43 cellular contexts compared by ENCODE assay signal in the genomic region with DNA sequence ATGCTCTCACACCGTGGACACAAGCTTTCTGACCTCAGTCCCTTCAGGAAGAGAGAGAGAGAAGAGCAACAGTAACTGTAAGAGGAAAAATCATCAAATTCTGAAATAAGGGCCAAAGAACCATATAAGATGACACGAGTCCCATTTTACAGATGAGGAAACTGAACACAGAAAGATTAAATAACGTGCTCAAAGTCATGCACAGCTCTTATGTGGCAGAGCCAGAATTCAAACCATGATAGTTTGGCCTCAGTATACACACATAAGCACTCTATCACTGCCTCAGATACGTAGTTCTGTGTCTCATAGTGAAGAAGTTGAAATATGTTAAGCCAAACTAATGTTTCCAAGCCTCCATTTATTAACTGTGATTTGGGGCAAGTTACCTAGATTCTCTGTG. TPM values are rescaled to one million over a fixed set of nuclear protein-coding genes. Genes with fewer than 3 reads are reported as not detected.
"Had no signal": no experiment of that assay in that cellular context is flagged by ENCODE, and none has a peak within 500 bp of the region (broad histone marks: within the 10 kb centered on the region; RNA-seq: fewer than 3 reads in every experiment).

No MANE protein-coding gene starts in this region.

- H3K4me3 Mint-ChIP-seq: activated naive CD4-positive, alpha-beta T cell treated with anti-CD3 and anti-CD28 coated beads for 36 hours; activated naive CD4-positive, alpha-beta T cell treated with anti-CD3 and anti-CD28 coated beads, Interleukin-2, amount 10 ng/mL, durations not matched to agents 7 days and 5 days; activated naive CD4-positive, alpha-beta T cell treated with anti-CD3 and anti-CD28 coated beads, Interleukin-2, amount 50 U/mL, for 24 hours; activated naive CD8-positive, alpha-beta T cell; activated naive CD8-positive, alpha-beta T cell treated with anti-CD3 and anti-CD28 coated beads for 36 hours; activated naive CD8-positive, alpha-beta T cell treated with anti-CD3 and anti-CD28 coated beads, Interleukin-2, amount 10 ng/mL, durations not matched to agents 7 days and 5 days; activated naive CD8-positive, alpha-beta T cell treated with anti-CD3 and anti-CD28 coated beads, Interleukin-2, amount 50 U/mL, for 24 hours; activated T-cell treated with anti-CD3 and anti-CD28 coated beads, Interleukin-2, amount 50 U/mL, for 24 hours; activated T-cell treated with anti-CD3 and anti-CD28 coated beads, Interleukin-2, amount 50 U/mL, for 4 hours; activated T-cell treated with anti-CD3 and anti-CD28 coated beads, Interleukin-2, amount 50 U/mL, for 72 hours; activated T-helper 1 cell treated with anti-CD3 and anti-CD28 coated beads, Interleukin-12 subunit alpha, Interleukin-12 subunit beta, Interleukin-2, Interleukin-4 antibody, amounts not matched to agents 30 ng/mL and 10 ng/mL and 1 ng/mL, durations not matched to agents 14 hours and 24 hours and 36 hours; activated T-helper 17 cell treated with anti-CD3 and anti-CD28 coated beads, Interleukin-2, amount 50 U/mL, for 72 hours; brain; central memory CD8-positive, alpha-beta T cell had no signal

- ATAC-seq: activated naive CD4-positive, alpha-beta T cell treated with anti-CD3 and anti-CD28 coated beads, Interleukin-2, amount 50 U/mL, for 72 hours; activated naive CD8-positive, alpha-beta T cell treated with anti-CD3 and anti-CD28 coated beads, Interleukin-2, amount 50 U/mL, for 24 hours; activated T-cell treated with anti-CD3 and anti-CD28 coated beads, Interleukin-2, amount 50 U/mL, for 4 hours; activated T-cell treated with anti-CD3 and anti-CD28 coated beads, Interleukin-2, amount 50 U/mL, for 72 hours; body of pancreas had no signal

- FAIRE-seq: astrocyte, bronchial epithelial cell had no signal

- DNase-seq: activated effector memory CD4-positive, alpha-beta T cell treated with anti-CD3 and anti-CD28 coated beads, Interleukin-2, amount 50 U/mL, for 16 hours; activated effector memory CD4-positive, alpha-beta T cell treated with Interleukin-2 at 50 U/mL for 16 hours; activated gamma-delta T cell; activated gamma-delta T cell treated with Interleukin-2 at 50 U/mL for 16 hours; activated naive CD4-positive, alpha-beta T cell; activated naive CD4-positive, alpha-beta T cell treated with anti-CD3 and anti-CD28 coated beads for 36 hours; activated naive CD4-positive, alpha-beta T cell treated with anti-CD3 and anti-CD28 coated beads, Interleukin-2, amount 10 ng/mL, durations not matched to agents 7 days and 5 days; activated naive CD4-positive, alpha-beta T cell treated with anti-CD3 and anti-CD28 coated beads, Interleukin-2, amount 50 U/mL, for 16 hours; activated naive CD4-positive, alpha-beta T cell treated with Interleukin-2 at 50 U/mL for 16 hours; activated naive CD8-positive, alpha-beta T cell treated with anti-CD3 and anti-CD28 coated beads for 36 hours; activated naive CD8-positive, alpha-beta T cell treated with anti-CD3 and anti-CD28 coated beads, Interleukin-2, amount 10 ng/mL, durations not matched to agents 7 days and 5 days; activated naive CD8-positive, alpha-beta T cell treated with anti-CD3 and anti-CD28 coated beads, Interleukin-2, amount 50 U/mL, for 24 hours; activated T-cell treated with anti-CD3 and anti-CD28 coated beads, Interleukin-2, amount 50 U/mL, for 24 hours; activated T-cell treated with anti-CD3 and anti-CD28 coated beads, Interleukin-2, amount 50 U/mL, for 4 hours; activated T-cell treated with anti-CD3 and anti-CD28 coated beads, Interleukin-2, amount 50 U/mL, for 48 hours; activated T-cell treated with anti-CD3 and anti-CD28 coated beads, Interleukin-2, amount 50 U/mL, for 72 hours; adrenal gland; amniotic stem cell; amygdala; anterior cingulate cortex; aorta; body of pancreas; brain microvascular endothelial cell; caudate nucleus; central memory CD4-positive, alpha-beta T cell; cerebellar nuclear complex had no signal

- H3K27ac ChIP-seq: adrenal gland, ascending aorta, body of pancreas, brain microvascular endothelial cell, breast epithelium, cardiac muscle cell had no signal

- H3K4me1 Mint-ChIP-seq: activated naive CD4-positive, alpha-beta T cell treated with anti-CD3 and anti-CD28 coated beads, Interleukin-2, amount 10 ng/mL, durations not matched to agents 7 days and 5 days; activated naive CD4-positive, alpha-beta T cell treated with anti-CD3 and anti-CD28 coated beads, Interleukin-2, amount 50 U/mL, for 24 hours; activated naive CD8-positive, alpha-beta T cell treated with anti-CD3 and anti-CD28 coated beads, Interleukin-2, amount 10 ng/mL, durations not matched to agents 7 days and 5 days; activated T-helper 17 cell treated with anti-CD3 and anti-CD28 coated beads, Interleukin-2, amount 50 U/mL, for 72 hours; brain; central memory CD8-positive, alpha-beta T cell had no signal

- H3K4me3 ChIP-seq: adrenal gland, ascending aorta, body of pancreas, breast epithelium, cardiac muscle cell had no signal

- H3K27me3 ChIP-seq: adrenal gland, ascending aorta, body of pancreas, brain microvascular endothelial cell, breast epithelium had no signal

- H3K27ac Mint-ChIP-seq: activated naive CD4-positive, alpha-beta T cell treated with anti-CD3 and anti-CD28 coated beads for 36 hours; activated naive CD4-positive, alpha-beta T cell treated with anti-CD3 and anti-CD28 coated beads, Interleukin-2, amount 10 ng/mL, durations not matched to agents 7 days and 5 days; activated naive CD4-positive, alpha-beta T cell treated with anti-CD3 and anti-CD28 coated beads, Interleukin-2, amount 50 U/mL, for 24 hours; activated naive CD4-positive, alpha-beta T cell treated with anti-CD3 and anti-CD28 coated beads, Interleukin-2, amount 50 U/mL, for 72 hours; activated naive CD8-positive, alpha-beta T cell; activated naive CD8-positive, alpha-beta T cell treated with anti-CD3 and anti-CD28 coated beads for 36 hours; activated naive CD8-positive, alpha-beta T cell treated with anti-CD3 and anti-CD28 coated beads, Interleukin-2, amount 10 ng/mL, durations not matched to agents 7 days and 5 days; activated naive CD8-positive, alpha-beta T cell treated with anti-CD3 and anti-CD28 coated beads, Interleukin-2, amount 50 U/mL, for 24 hours; activated T-cell treated with anti-CD3 and anti-CD28 coated beads, Interleukin-2, amount 50 U/mL, for 24 hours; activated T-cell treated with anti-CD3 and anti-CD28 coated beads, Interleukin-2, amount 50 U/mL, for 72 hours; activated T-helper 1 cell treated with anti-CD3 and anti-CD28 coated beads, Interleukin-12 subunit alpha, Interleukin-12 subunit beta, Interleukin-2, Interleukin-4 antibody, amounts not matched to agents 30 ng/mL and 10 ng/mL and 1 ng/mL, durations not matched to agents 14 hours and 24 hours and 36 hours; activated T-helper 17 cell treated with anti-CD3 and anti-CD28 coated beads, Interleukin-2, amount 50 U/mL, for 72 hours; activated T-helper 2 cell treated with anti-CD3 and anti-CD28 coated beads, Interferon-gamma antibody, Interleukin-2, Interleukin-4, amounts not matched to agents 10 μg/mL and 5 μg/mL and 100 μg/mL, durations not matched to agents 14 hours and 24 hours and 36 hours; brain had no signal

- H3K36me3 ChIP-seq: adrenal gland, ascending aorta, brain microvascular endothelial cell, breast epithelium, cardiac muscle cell had no signal

- H3K4me1 ChIP-seq: adrenal gland, ascending aorta, body of pancreas, breast epithelium had no signal

- H3K9me3 Mint-ChIP-seq: activated naive CD4-positive, alpha-beta T cell treated with anti-CD3 and anti-CD28 coated beads for 36 hours; activated naive CD4-positive, alpha-beta T cell treated with anti-CD3 and anti-CD28 coated beads, Interleukin-2, amount 10 ng/mL, durations not matched to agents 7 days and 5 days; activated naive CD4-positive, alpha-beta T cell treated with anti-CD3 and anti-CD28 coated beads, Interleukin-2, amount 50 U/mL, for 24 hours; activated naive CD4-positive, alpha-beta T cell treated with anti-CD3 and anti-CD28 coated beads, Interleukin-2, amount 50 U/mL, for 72 hours; activated naive CD8-positive, alpha-beta T cell treated with anti-CD3 and anti-CD28 coated beads for 36 hours; activated naive CD8-positive, alpha-beta T cell treated with anti-CD3 and anti-CD28 coated beads, Interleukin-2, amount 10 ng/mL, durations not matched to agents 7 days and 5 days; activated naive CD8-positive, alpha-beta T cell treated with anti-CD3 and anti-CD28 coated beads, Interleukin-2, amount 50 U/mL, for 24 hours; activated T-cell treated with anti-CD3 and anti-CD28 coated beads, Interleukin-2, amount 50 U/mL, for 24 hours; activated T-cell treated with anti-CD3 and anti-CD28 coated beads, Interleukin-2, amount 50 U/mL, for 4 hours; activated T-cell treated with anti-CD3 and anti-CD28 coated beads, Interleukin-2, amount 50 U/mL, for 72 hours; activated T-helper 1 cell treated with anti-CD3 and anti-CD28 coated beads, Interleukin-12 subunit alpha, Interleukin-12 subunit beta, Interleukin-2, Interleukin-4 antibody, amounts not matched to agents 30 ng/mL and 10 ng/mL and 1 ng/mL, durations not matched to agents 14 hours and 24 hours and 36 hours; activated T-helper 17 cell treated with anti-CD3 and anti-CD28 coated beads, Interleukin-2, amount 50 U/mL, for 72 hours; activated T-helper 2 cell treated with anti-CD3 and anti-CD28 coated beads, Interferon-gamma antibody, Interleukin-2, Interleukin-4, amounts not matched to agents 10 μg/mL and 5 μg/mL and 100 μg/mL, durations not matched to agents 14 hours and 24 hours and 36 hours; brain; central memory CD8-positive, alpha-beta T cell had no signal

- H3K9me3 ChIP-seq: adrenal gland, ascending aorta, body of pancreas, breast epithelium had no signal

- H3K27me3 Mint-ChIP-seq: activated naive CD4-positive, alpha-beta T cell treated with anti-CD3 and anti-CD28 coated beads, Interleukin-2, amount 10 ng/mL, durations not matched to agents 7 days and 5 days; activated naive CD8-positive, alpha-beta T cell treated with anti-CD3 and anti-CD28 coated beads for 36 hours; central memory CD8-positive, alpha-beta T cell had no signal

- H3K36me3 Mint-ChIP-seq: activated naive CD4-positive, alpha-beta T cell treated with anti-CD3 and anti-CD28 coated beads, Interleukin-2, amount 10 ng/mL, durations not matched to agents 7 days and 5 days; activated naive CD4-positive, alpha-beta T cell treated with anti-CD3 and anti-CD28 coated beads, Interleukin-2, amount 50 U/mL, for 24 hours; activated naive CD4-positive, alpha-beta T cell treated with anti-CD3 and anti-CD28 coated beads, Interleukin-2, amount 50 U/mL, for 72 hours; activated naive CD8-positive, alpha-beta T cell; activated naive CD8-positive, alpha-beta T cell treated with anti-CD3 and anti-CD28 coated beads for 36 hours; activated naive CD8-positive, alpha-beta T cell treated with anti-CD3 and anti-CD28 coated beads, Interleukin-2, amount 10 ng/mL, durations not matched to agents 7 days and 5 days; brain had no signal

RNA-seq across cellular contexts. Expression of gene ZNF19, which starts 1.9 kb away (rescaled TPM):
- total RNA-seq: ascending aorta had no signal

RNA-seq across cellular contexts. Expression of gene CHST4, which starts 35.2 kb away (rescaled TPM):
- total RNA-seq: activated naive CD4-positive, alpha-beta T cell treated with anti-CD3 and anti-CD28 coated beads for 36 hours; activated naive CD4-positive, alpha-beta T cell treated with anti-CD3 and anti-CD28 coated beads, Interleukin-2, amount 50 U/mL, for 72 hours; activated naive CD8-positive, alpha-beta T cell treated with anti-CD3 and anti-CD28 coated beads, Interleukin-2, amount 10 ng/mL, durations not matched to agents 7 days and 5 days; activated T-cell treated with anti-CD3 and anti-CD28 coated beads, Interleukin-2, amount 50 U/mL, for 72 hours; activated T-helper 1 cell treated with anti-CD3 and anti-CD28 coated beads, Interleukin-12 subunit alpha, Interleukin-12 subunit beta, Interleukin-2, Interleukin-4 antibody, amounts not matched to agents 30 ng/mL and 10 ng/mL and 1 ng/mL, durations not matched to agents 14 hours and 24 hours and 36 hours; activated T-helper 17 cell treated with anti-CD3 and anti-CD28 coated beads, Interleukin-2, amount 50 U/mL, for 72 hours; aorta; ascending aorta; cardiac muscle cell; cardiac septum; cerebellum; chondrocyte had no signal
- polyA plus RNA-seq: cardiac muscle cell had no signal

RNA-seq across cellular contexts. Expression of gene TLE7, which starts 49.2 kb away (rescaled TPM):
- total RNA-seq: activated naive CD4-positive, alpha-beta T cell treated with anti-CD3 and anti-CD28 coated beads for 36 hours; activated naive CD4-positive, alpha-beta T cell treated with anti-CD3 and anti-CD28 coated beads, Interleukin-2, amount 50 U/mL, for 72 hours; activated naive CD8-positive, alpha-beta T cell treated with anti-CD3 and anti-CD28 coated beads for 36 hours; activated naive CD8-positive, alpha-beta T cell treated with anti-CD3 and anti-CD28 coated beads, Interleukin-2, amount 10 ng/mL, durations not matched to agents 7 days and 5 days; activated T-cell treated with anti-CD3 and anti-CD28 coated beads, Interleukin-2, amount 50 U/mL, for 4 hours; activated T-cell treated with anti-CD3 and anti-CD28 coated beads, Interleukin-2, amount 50 U/mL, for 72 hours; activated T-helper 1 cell treated with anti-CD3 and anti-CD28 coated beads, Interleukin-12 subunit alpha, Interleukin-12 subunit beta, Interleukin-2, Interleukin-4 antibody, amounts not matched to agents 30 ng/mL and 10 ng/mL and 1 ng/mL, durations not matched to agents 14 hours and 24 hours and 36 hours; activated T-helper 17 cell treated with anti-CD3 and anti-CD28 coated beads, Interleukin-2, amount 50 U/mL, for 72 hours; activated T-helper 2 cell treated with anti-CD3 and anti-CD28 coated beads, Interferon-gamma antibody, Interleukin-2, Interleukin-4, amounts not matched to agents 10 μg/mL and 5 μg/mL and 100 μg/mL, durations not matched to agents 14 hours and 24 hours and 36 hours; adrenal gland; aorta; ascending aorta; astrocyte; body of pancreas; breast epithelium; bronchial epithelial cell; cardiac muscle cell; cardiac septum; cerebellum; chondrocyte had no signal
- polyA plus RNA-seq: adipose tissue, adrenal gland, aorta, cardiac muscle cell had no signal
